ENCODE assay signal across 8 cellular contexts in genomic region chr5:113330533-113331200, GRCh38.
DNase-seq lines count a peak whose midpoint lies in the region; FAIRE-seq and TF ChIP-seq lines count a peak whose summit lies in the region.

No MANE protein-coding gene starts in this region.

- 15% methylated on average over 4 of the region's 4 CpGs for WGBS in prostate gland

- no peak overlapping the region for H3K9ac ChIP-seq in SK-N-MC (ENCODE audit: insufficient read length)

- H3K36me3 ChIP-seq in SK-N-MC (ENCODE audit: insufficient read depth, low read length) (no peaks in the 10 kb centered on the region), prostate gland (no peaks in the 10 kb centered on the region)

- DNase-seq in COR-L47 (lab: John Stamatoyannopoulos, UW) (peak; percentile 41), GM19239 (ENCODE audit: insufficient read length, low spot score) (peak; percentile 22), HTR-8/SVneo (ENCODE audit: insufficient read length, low spot score) (peak; percentile 43), SK-N-MC (ENCODE audit: low read depth, low spot score) (peak; percentile 24), fibroblast of mammary gland (ENCODE audit: low read depth) (peak; percentile 54), prostate gland (ENCODE audit: low spot score) (peak; percentile 57)
- DNase-seq in activated effector memory CD4-positive, alpha-beta T cell treated with anti-CD3 and anti-CD28 coated beads, Interleukin-2, amount 50 U/mL, for 16 hours: no peak
- DNase-seq in activated naive CD4-positive, alpha-beta T cell treated with anti-CD3 and anti-CD28 coated beads, Interleukin-2, amount 10 ng/mL, durations not matched to agents 7 days and 5 days: no peak

- CTCF ChIA-PET in activated naive CD4-positive, alpha-beta T cell treated with anti-CD3 and anti-CD28 coated beads, Interleukin-2, amount 10 ng/mL, durations not matched to agents 7 days and 5 days (lab: Charles Lee): interaction anchor here (0.6 to 5.3 kb wide), 12 partner anchors 12 to 1155 kb away, joined by 3 to 42 read pairs (median 4); partner anchors contain the start of gene DCP2

- no peak overlapping the region for H3K27ac Mint-ChIP-seq in activated naive CD4-positive, alpha-beta T cell treated with anti-CD3 and anti-CD28 coated beads, Interleukin-2, amount 10 ng/mL, durations not matched to agents 7 days and 5 days

- H3K9me3 Mint-ChIP-seq in activated naive CD4-positive, alpha-beta T cell treated with anti-CD3 and anti-CD28 coated beads, Interleukin-2, amount 10 ng/mL, durations not matched to agents 7 days and 5 days: no peaks in the 10 kb centered on the region

- TF ChIP-seq CTCF in fibroblast of mammary gland (conservative IDR thresholded peaks at IDR 0.05; ENCODE audit: control insufficient read depth, insufficient read depth, low read depth, low read length): peak; percentile 45
- TF ChIP-seq CTCF in prostate gland (IDR thresholded peaks at IDR 0.05): peak in 3 of 4 experiments; percentile 43 to 56 (median 49)

- H3K4me1 ChIP-seq in prostate gland (replicated peaks): no peaks in the 10 kb centered on the region

- no peak overlapping the region for H3K27ac ChIP-seq in SK-N-MC
- H3K27ac ChIP-seq in prostate gland: no peak overlapping the region

- FAIRE-seq in GM19239 (lab: Jason Lieb, UNC) (peak; percentile 68), HTR-8/SVneo (lab: Jason Lieb, UNC) (no peak)

- H3K9me3 ChIP-seq in SK-N-MC (ENCODE audit: low read depth, low read length) (no peaks in the 10 kb centered on the region), prostate gland (no peaks in the 10 kb centered on the region)

- no peak for TF ChIP-seq POLR2A in prostate gland (IDR thresholded peaks at IDR 0.05)

- peaks cover 13% of the 10 kb centered on the region for H3K27me3 Mint-ChIP-seq in activated naive CD4-positive, alpha-beta T cell treated with anti-CD3 and anti-CD28 coated beads, Interleukin-2, amount 10 ng/mL, durations not matched to agents 7 days and 5 days

- intact Hi-C loops in prostate gland (cut with DNase I): loop anchor here (5.0 kb wide), 1 partner anchor 333 kb away; no protein-coding TSS in a partner anchor

- no peaks in the 10 kb centered on the region for H3K36me3 Mint-ChIP-seq in activated naive CD4-positive, alpha-beta T cell treated with anti-CD3 and anti-CD28 coated beads, Interleukin-2, amount 10 ng/mL, durations not matched to agents 7 days and 5 days

- H3K27me3 ChIP-seq in prostate gland (replicated peaks; ENCODE audit: insufficient read depth): no peaks in the 10 kb centered on the region

- H3K4me3 Mint-ChIP-seq in activated naive CD4-positive, alpha-beta T cell treated with anti-CD3 and anti-CD28 coated beads, Interleukin-2, amount 10 ng/mL, durations not matched to agents 7 days and 5 days: no peak overlapping the region

- peaks cover 25% of the 10 kb centered on the region for H3K4me1 Mint-ChIP-seq in activated naive CD4-positive, alpha-beta T cell treated with anti-CD3 and anti-CD28 coated beads, Interleukin-2, amount 10 ng/mL, durations not matched to agents 7 days and 5 days

- H3K4me3 ChIP-seq in SK-N-MC (no peak overlapping the region), fibroblast of mammary gland (ENCODE audit: control insufficient read depth, low read depth, low read length) (no peak overlapping the region), prostate gland (no peak overlapping the region)

Comparison
In these comparisons a context has a peak if more than half of its experiments do, and no peak if none do; other contexts are left out.
1. DNase-seq: peak in COR-L47 (single experiment), GM19239 (single experiment), HTR-8/SVneo (single experiment), SK-N-MC (single experiment), fibroblast of mammary gland (single experiment) and prostate gland (single experiment); none in activated effector memory CD4-positive, alpha-beta T cell treated with anti-CD3 and anti-CD28 coated beads, Interleukin-2, amount 50 U/mL, for 16 hours (single experiment) and activated naive CD4-positive, alpha-beta T cell treated with anti-CD3 and anti-CD28 coated beads, Interleukin-2, amount 10 ng/mL, durations not matched to agents 7 days and 5 days (single experiment).